In the genomic region with DNA sequence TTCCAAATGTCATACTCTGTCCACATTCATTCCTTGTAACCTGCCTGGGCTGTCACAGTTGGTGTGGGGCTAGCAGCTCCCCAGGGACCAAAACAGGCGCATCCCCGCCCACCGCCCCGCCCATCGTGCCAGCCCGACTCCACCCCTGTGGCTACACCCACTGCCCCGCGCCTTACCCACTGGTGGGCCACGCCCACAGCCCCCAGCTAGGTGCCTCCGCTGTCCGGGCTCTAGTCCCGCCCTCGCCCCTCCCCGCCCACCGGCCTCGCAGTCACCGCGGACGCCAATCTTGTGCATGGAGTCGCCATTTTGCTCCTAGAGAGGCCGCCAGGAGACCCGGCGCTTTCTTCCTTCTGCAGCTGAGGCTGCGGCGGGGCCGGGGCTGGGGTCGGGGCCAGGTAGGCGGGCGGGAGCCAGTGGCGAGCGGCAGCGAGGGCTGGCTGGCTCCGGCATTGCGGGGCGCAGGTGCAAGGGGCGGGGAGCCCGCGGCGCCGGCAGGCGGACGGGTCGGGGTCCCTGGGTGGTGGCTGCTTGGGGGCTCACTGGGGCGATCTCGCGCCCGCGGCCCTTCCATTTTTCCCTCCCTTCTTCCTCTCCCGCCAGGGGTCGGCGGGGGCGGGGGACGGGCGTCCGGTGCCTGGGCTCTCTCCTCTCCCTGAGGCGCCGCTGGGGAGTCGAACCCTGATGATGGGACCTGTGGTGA, we compare ENCODE assay signal across 8 cellular contexts. TPM values are rescaled to one million over a fixed set of nuclear protein-coding genes. Genes with fewer than 3 reads are reported as not detected.
DNase-seq lines count a peak whose midpoint lies in the region; ATAC-seq and TF ChIP-seq lines count a peak whose summit lies in the region.

A gene with protein sequence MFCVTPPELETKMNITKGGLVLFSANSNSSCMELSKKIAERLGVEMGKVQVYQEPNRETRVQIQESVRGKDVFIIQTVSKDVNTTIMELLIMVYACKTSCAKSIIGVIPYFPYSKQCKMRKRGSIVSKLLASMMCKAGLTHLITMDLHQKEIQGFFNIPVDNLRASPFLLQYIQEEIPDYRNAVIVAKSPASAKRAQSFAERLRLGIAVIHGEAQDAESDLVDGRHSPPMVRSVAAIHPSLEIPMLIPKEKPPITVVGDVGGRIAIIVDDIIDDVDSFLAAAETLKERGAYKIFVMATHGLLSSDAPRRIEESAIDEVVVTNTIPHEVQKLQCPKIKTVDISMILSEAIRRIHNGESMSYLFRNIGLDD (plus strand): TSS at position 268 of the 703 bp plus-strand sequence. CDS start 7,703 bp downstream, outside the sequence.

- no peak for TF ChIP-seq POLR2A in ovary (IDR thresholded peaks at IDR 0.05)

- ATAC-seq in HG02759 (IDR thresholded peaks at IDR 0.05; ENCODE audit: unreplicated experiment) (peak; percentile 61), thoracic aorta (ENCODE audit: insufficient number of reproducible peaks, low FRiP score, low read depth) (peak; percentile 50)

- H3K27ac ChIP-seq in ovary (peak within 1 kb of the TSS; percentile 90 to 97), thoracic aorta (peak within 1 kb of the TSS; percentile 88 to 93)

- no peaks in the 10 kb centered on the region for H3K36me3 ChIP-seq in GM06990 (ENCODE audit: control insufficient read depth, insufficient read depth, low read length)
- no peaks in the 10 kb centered on the region for H3K36me3 ChIP-seq in ovary
- no peaks in the 10 kb centered on the region for H3K36me3 ChIP-seq in thoracic aorta

- DNase-seq in GM06990 (ENCODE audit: extremely low read depth, insufficient read length) (peak; percentile 94), NCI-H1436 treated with DMSO at 0.1 percent for 48 hours (lab: John Stamatoyannopoulos, UW) (peak; percentile 78), SW480 (ENCODE audit: low spot score) (peak; percentile 93), head of caudate nucleus (peak; percentile 92 to 99 (median 98)), ovary (peak; percentile 92 to 95 (median 94)), thoracic aorta (ENCODE audit: low spot score) (peak; percentile 85)
- peak; percentile 81 for DNase-seq in activated naive CD8-positive, alpha-beta T cell treated with anti-CD3 and anti-CD28 coated beads, Interleukin-2, amount 50 U/mL, for 16 hours (ENCODE audit: low read depth, low spot score)

- TF ChIP-seq EP300 in ovary (IDR thresholded peaks at IDR 0.05) = no peak

- TF ChIP-seq CTCF in GM06990 (IDR thresholded peaks at IDR 0.05; ENCODE audit: insufficient read depth, low read length, poor library complexity, severe bottlenecking) (no peak), ovary (IDR thresholded peaks at IDR 0.05) (no peak), thoracic aorta (IDR thresholded peaks at IDR 0.05) (no peak)

- intact Hi-C loops in head of caudate nucleus (cut with DNase I) (no loop called here), ovary (cut with DNase I) (no loop called here)

- no peaks in the 10 kb centered on the region for H3K4me1 ChIP-seq in ovary (ENCODE audit: insufficient read depth)
- H3K4me1 ChIP-seq in thoracic aorta (ENCODE audit: control insufficient read depth in 1 of 2, low read depth in 2 of 2) = peaks cover 18 to 28% of the 10 kb centered on the region in 2 donors

- H3K4me3 ChIP-seq in GM06990 (replicated peaks; ENCODE audit: low read depth, low read length) = peak within 1 kb of the TSS; percentile 88
- peak within 1 kb of the TSS; percentile 97 for H3K4me3 ChIP-seq in ovary
- peak within 1 kb of the TSS; percentile 93 for H3K4me3 ChIP-seq in thoracic aorta

- H3K27me3 ChIP-seq in GM06990 (replicated peaks; ENCODE audit: control insufficient read depth, insufficient read depth, low read length) (no peaks in the 10 kb centered on the region), ovary (no peaks in the 10 kb centered on the region), thoracic aorta (replicated peaks; ENCODE audit: insufficient read depth) (no peaks in the 10 kb centered on the region)

- 1% methylated on average over 20 to 58 of the region's 58 CpGs for WGBS in ovary, 3 donors

- H3K9me3 ChIP-seq in ovary (no peaks in the 10 kb centered on the region), thoracic aorta (no peaks in the 10 kb centered on the region)

RNA-seq across cellular contexts. Expression of the gene that starts here (rescaled TPM):
- 10 to 100 TPM; 28.8 to 44.7 (median 36.4) TPM for total RNA-seq in ovary
- polyA plus RNA-seq in ovary = 10 to 100 TPM; 25.2 to 35.4 TPM
- total RNA-seq in thoracic aorta = 10 to 100 TPM; 21.3 to 26.9 TPM

Comparison
In these comparisons a context has a peak if more than half of its experiments do, and no peak if none do; other contexts are left out.
1. Peak in every context shown above with its lines: DNase-seq, ATAC-seq, H3K4me3 ChIP-seq and H3K27ac ChIP-seq.